In genomic region chr13:29940715-29941114, GRCh38 we compare ENCODE assay signal across 2 cellular contexts.
TF ChIP-seq lines count a peak whose summit lies in the region.

No MANE protein-coding gene starts in this region.

TF ChIP-seq in liver, 16 proteins besides CTCF, POLR2A, EP300 and RAD21 (continued from another document):
- TF ChIP-seq REST (IDR thresholded peaks at IDR 0.05) (peak; percentile 20), HNF4A (conservative IDR thresholded peaks at IDR 0.05) (peak; percentile 22 to 40), HNF4G (IDR thresholded peaks at IDR 0.05) (no peak)

TF ChIP-seq in HepG2, 621 proteins besides CTCF, POLR2A, EP300 and RAD21 (continued from another document):
- TF ChIP-seq ZHX1 (CRISPR knock-in tag; IDR thresholded peaks at IDR 0.05; ENCODE audit: low read depth) (no peak), ZNF253 (CRISPR knock-in tag; IDR thresholded peaks at IDR 0.05; ENCODE audit: borderline replicate concordance) (no peak), ZNF33A (CRISPR knock-in tag; IDR thresholded peaks at IDR 0.05; ENCODE audit: borderline replicate concordance) (no peak), ZBTB20 (CRISPR knock-in tag; IDR thresholded peaks at IDR 0.05; ENCODE audit: borderline replicate concordance, low read depth) (no peak), CENPT (CRISPR knock-in tag; IDR thresholded peaks at IDR 0.05; ENCODE audit: low read depth) (no peak), MYNN (CRISPR knock-in tag; IDR thresholded peaks at IDR 0.05; ENCODE audit: low read depth) (no peak), TRIM22 (IDR thresholded peaks at IDR 0.05) (no peak), ZNF431 (CRISPR knock-in tag; IDR thresholded peaks at IDR 0.05; ENCODE audit: borderline replicate concordance, low read depth) (no peak), RXRA (CRISPR knock-in tag; IDR thresholded peaks at IDR 0.05) (no peak), ZNF292 (CRISPR knock-in tag; IDR thresholded peaks at IDR 0.05; ENCODE audit: borderline replicate concordance, low read depth) (no peak), AGO1 (IDR thresholded peaks at IDR 0.05; ENCODE audit: low read depth, low read length, poor library complexity, severe bottlenecking) (no peak), MXD1 (CRISPR knock-in tag; IDR thresholded peaks at IDR 0.05) (no peak)
